7 cellular contexts compared by ENCODE assay signal in genomic region chr17:48945261-48945651, GRCh38. TPM values are rescaled to one million over a fixed set of nuclear protein-coding genes. Genes with fewer than 3 reads are reported as not detected.
A peak's percentile ranks its signal among the peaks of the same experiment; 100 is the strongest.
DNase-seq lines count a peak whose midpoint lies in the region; ATAC-seq, FAIRE-seq and TF ChIP-seq lines count a peak whose summit lies in the region.
"Not testable (repeated sequence)": the region's sequence is repeated elsewhere in the genome, so short reads cannot be mapped to it uniquely, and the experiment has no call there.
"Had no signal": no experiment of that assay in that cellular context is flagged by ENCODE, and none has a peak within 500 bp of the region (broad histone marks: within the 10 kb centered on the region; RNA-seq: fewer than 3 reads in every experiment).

No MANE protein-coding gene starts in this region.

- not testable (repeated sequence) for TF ChIP-seq CTCF in GM12878 (IDR thresholded peaks at IDR 0.05 in 2 of 3, conservative IDR thresholded peaks at IDR 0.05 in 1 of 3; ENCODE audit: control insufficient read depth in 2 of 3, extremely low read depth in 1 of 3, insufficient read depth in 1 of 3, low read depth in 3 of 3, low read length in 3 of 3); gastroesophageal sphincter (IDR thresholded peaks at IDR 0.05); natural killer cell (IDR thresholded peaks at IDR 0.05); testis (IDR thresholded peaks at IDR 0.05)

- WGBS in GM12878 (ENCODE audit: insufficient coverage, insufficient replicate concordance, low lambda C conversion rate, missing lambda C conversion rate): 99% methylated on average over 16 of the region's 16 CpGs
- 94 to 100% methylated on average over 2 to 13 of the region's 16 CpGs for WGBS in gastroesophageal sphincter (ENCODE audit: low coverage in 1 of 2), 2 donors
- 55 to 65% methylated on average over 16 of the region's 16 CpGs for WGBS in testis, 2 donors

- H3K27me3 ChIP-seq in GM12878 (replicated peaks in 1 of 2; ENCODE audit: control insufficient read depth in 2 of 2, insufficient read depth in 2 of 2, low read length in 1 of 2); testis: not testable (repeated sequence)
- H3K27me3 ChIP-seq in gastroesophageal sphincter: peaks cover 16% of the 10 kb centered on the region

- FAIRE-seq in GM12878 (lab: Jason Lieb, UNC): peak; percentile 74

- intact Hi-C loops in GM12878 (cut with micrococcal nuclease; ENCODE audit: unreplicated experiment): loop anchor here (2.0 kb wide), 1 partner anchor 30 kb away; no protein-coding TSS in a partner anchor
- intact Hi-C loops in natural killer cell (cut with micrococcal nuclease); testis (cut with DNase I; ENCODE audit: low total_unique reads): not testable (repeated sequence)

- H2AFZ ChIP-seq in GM12878 (ENCODE audit: control insufficient read depth, low read depth, low read length): peak overlapping the region; percentile 97

- not testable (repeated sequence) for H3K9me3 Mint-ChIP-seq in natural killer cell

- not testable (repeated sequence) for H3K9me3 ChIP-seq in SK-N-MC (ENCODE audit: low read depth, low read length); GM12878 (replicated peaks; ENCODE audit: control insufficient read depth, insufficient read depth, low read length); gastroesophageal sphincter; testis

- peak overlapping the region; percentile 88 for H3K27ac ChIP-seq in SK-N-MC
- peak overlapping the region; percentile 96 for H3K27ac ChIP-seq in GM12878 (ENCODE audit: control insufficient read depth, insufficient read depth)
- H3K27ac ChIP-seq in gastroesophageal sphincter: peak overlapping the region in 3 of 4 donors; percentile 83 to 93 (median 84)
- peak overlapping the region; percentile 73 to 93 for H3K27ac ChIP-seq in testis

- not testable (repeated sequence) for H3K4me1 ChIP-seq in GM12878 (ENCODE audit: control insufficient read depth, insufficient read depth, low read length)
- H3K4me1 ChIP-seq in gastroesophageal sphincter: peaks cover 0 to 33% (median 15%) of the 10 kb centered on the region in 3 donors
- H3K4me1 ChIP-seq in testis: peaks cover 10% of the 10 kb centered on the region

- TF ChIP-seq EP300 in GM12878 (IDR thresholded peaks at IDR 0.05; ENCODE audit: borderline replicate concordance in 1 of 2, control insufficient read depth in 1 of 2, low read depth in 2 of 2, low read length in 2 of 2); gastroesophageal sphincter (IDR thresholded peaks at IDR 0.05): not testable (repeated sequence)

- not testable (repeated sequence) for DNase-seq in SK-N-MC (ENCODE audit: low read depth, low spot score); GM12878 (ENCODE audit: low read depth, low spot score); natural killer cell
- DNase-seq in testis: peak; percentile 22

- H3K36me3 Mint-ChIP-seq in natural killer cell: not testable (repeated sequence)

- H3K27ac Mint-ChIP-seq in natural killer cell: peak overlapping the region; percentile 89 to 98

- peak overlapping the region; percentile 98 for H3K4me2 ChIP-seq in GM12878 (ENCODE audit: control insufficient read depth, insufficient read depth)

- peaks cover 17% of the 10 kb centered on the region in 2 donors for H3K4me1 Mint-ChIP-seq in natural killer cell

- in situ Hi-C loops in GM12878 (cut with MboI): not testable (repeated sequence)

- TF ChIP-seq POLR2A in GM12878 (IDR thresholded peaks at IDR 0.05; ENCODE audit: low read depth, low read length); gastroesophageal sphincter (IDR thresholded peaks at IDR 0.05); testis (IDR thresholded peaks at IDR 0.05): not testable (repeated sequence)

- POLR2A ChIA-PET in GM12878 (lab: Charles Lee): interaction anchor here (0.8 to 2.1 kb wide), 7 partner anchors 8 to 54 kb away, joined by 3 to 11 read pairs (median 3); partner anchors contain the start of genes ATP5MC1 and UBE2Z

- peak overlapping the region; percentile 96 for H3K9ac ChIP-seq in SK-N-MC (ENCODE audit: insufficient read length)
- H3K9ac ChIP-seq in GM12878 (ENCODE audit: control insufficient read depth, insufficient read depth, low read length): peak overlapping the region; percentile 98

- RAD21 ChIA-PET in GM12878 (lab: Charles Lee; ENCODE audit: unreplicated experiment): interaction anchor here (1.1 to 1.4 kb wide), 3 partner anchors 36 to 110 kb away, joined by 3 to 6 read pairs (median 5); no protein-coding TSS in a partner anchor

- H4K20me1 ChIP-seq in GM12878 (ENCODE audit: control insufficient read depth, insufficient read depth): not testable (repeated sequence)

- peak overlapping the region; percentile 98 for H3K4me3 Mint-ChIP-seq in natural killer cell

- TF ChIP-seq RAD21 in GM12878 (IDR thresholded peaks at IDR 0.05; ENCODE audit: insufficient read depth, low read depth, low read length): not testable (repeated sequence)

- not testable (repeated sequence) for H3K36me3 ChIP-seq in SK-N-MC (ENCODE audit: insufficient read depth, low read length); GM12878 (ENCODE audit: control insufficient read depth in 2 of 2, insufficient read depth in 2 of 2, low read length in 1 of 2); testis (ENCODE audit: low read depth, missing control alignments)
- H3K36me3 ChIP-seq in gastroesophageal sphincter: peaks cover 0 to 22% of the 10 kb centered on the region in 2 donors

- H3K4me3 ChIP-seq in GM08714 (ENCODE audit: low read length) (peak overlapping the region; percentile 97), SK-N-MC (peak overlapping the region; percentile 99), GM12878 (peak overlapping the region; percentile 99), gastroesophageal sphincter (peak overlapping the region; percentile 71 to 76), testis (peak overlapping the region; percentile 66 to 71)

- CTCF ChIA-PET in GM12878 (lab: Yijun Ruan, JAX): interaction anchor here (0.9 to 1.4 kb wide), 2 partner anchors 9 to 88 kb away, joined by 4 to 7 read pairs; no protein-coding TSS in a partner anchor

- H3K79me2 ChIP-seq in GM12878 (ENCODE audit: control insufficient read depth, insufficient read depth, low read length): peaks cover 19% of the 10 kb centered on the region

- SMC1A ChIA-PET in GM12878 (lab: Charles Lee; ENCODE audit: uncharacterized antibody, unreplicated experiment): interaction anchor here (0.6 to 1.8 kb wide), 5 partner anchors 15 to 30 kb away, joined by 3 to 8 read pairs (median 3); no protein-coding TSS in a partner anchor

- not testable (repeated sequence) for ATAC-seq in GM12878, gastroesophageal sphincter, natural killer cell

- not testable (repeated sequence) for H3K27me3 Mint-ChIP-seq in natural killer cell (ENCODE audit: low read depth in 2 of 2)

- BruUV-seq in GM12878 (replicated peaks; lab: Mats Ljungman, UMichigan): not testable (repeated sequence)

RNA-seq across cellular contexts. Expression of gene SNF8, which starts 0.6 kb away (rescaled TPM):
- total RNA-seq in GM12878 (2013; cell fraction: nucleolus; rRNA removed): 35.7 and 49.5 TPM in 2 replicates
- 83.7 and 86.1 TPM in 2 replicates for total RNA-seq in GM12878 (2014; rRNA removed)
- total RNA-seq in GM12878 (2014; rRNA removed; fragmentation: Illumina TruSeq; extraction: Trizol): 80.2 and 80.8 TPM in 2 replicates
- total RNA-seq in GM12878 (2021): 108 and 112 TPM in 2 replicates
- polyA plus RNA-seq in GM12878 (2011; ENCODE audit: low read depth): 41.0 TPM
- polyA plus RNA-seq in GM12878 (2011; rRNA removed): 71.8 and 86.1 TPM in 2 replicates
- 101 and 108 TPM in 2 replicates for polyA plus RNA-seq in GM12878 (2011; cell fraction: cytosol; rRNA removed)
- polyA plus RNA-seq in GM12878 (2011; cell fraction: nucleus; rRNA removed): 37.4 and 43.9 TPM in 2 replicates
- polyA plus RNA-seq in GM12878 (2012): 65.3 and 77.0 TPM in 2 replicates
- polyA plus RNA-seq in GM12878 (2014; fragmentation: Illumina TruSeq; extraction: Trizol): 96.9 and 105 TPM in 2 replicates
- polyA plus RNA-seq in GM12878 (2014; fragmentation: Nextera tagmentation; extraction: Ambion mirVana): 10 to 100 TPM in 1 of 2 experiments, 1 to 10 TPM in 1; 6.1 to 18.1 TPM
- 116 and 123 TPM in 2 replicates for polyA plus RNA-seq in GM12878 (2014; rRNA removed)
- polyA plus RNA-seq in GM12878 (2016; fragmentation: Nextera tagmentation; extraction: Ambion mirVana): 100 to 1,000 TPM; 188 to 228 TPM
- polyA minus RNA-seq in GM12878 (2011; rRNA and poly(A)+ RNA removed): 75.5 and 76.3 TPM in 2 replicates
- 19.9 and 26.8 TPM in 2 replicates for polyA minus RNA-seq in GM12878 (2011; cell fraction: cytosol; rRNA and poly(A)+ RNA removed)
- polyA minus RNA-seq in GM12878 (2011; cell fraction: nucleus; rRNA and poly(A)+ RNA removed): 8.1 and 17.5 TPM in 2 replicates
- total RNA-seq in gastroesophageal sphincter: 100 to 1,000 TPM in 1 of 4 donors, 10 to 100 TPM in 3; 74.3 to 127 (median 97.0) TPM
- 10 to 100 TPM; 76.9 to 86.0 (median 78.3) TPM for total RNA-seq in natural killer cell
- 100 to 1,000 TPM in 1 of 2 donors, 10 to 100 TPM in 1; 71.9 to 100 TPM for total RNA-seq in testis
- 123 TPM for polyA plus RNA-seq in testis (ENCODE audit: insufficient read depth, low read depth, low replicate concordance)

RNA-seq across cellular contexts. Expression of gene GIP, which starts 23.1 kb away (rescaled TPM):
- not detected in 2 replicates for total RNA-seq in GM12878 (2013; cell fraction: nucleolus; rRNA removed)
- total RNA-seq in GM12878 (2014; rRNA removed) (not detected in 2 replicates), GM12878 (2014; rRNA removed; fragmentation: Illumina TruSeq; extraction: Trizol) (not detected in 2 replicates), GM12878 (2021) (not detected in 2 replicates), gastroesophageal sphincter (not detected), natural killer cell (not detected), testis (1 to 10 TPM in 1 of 2 donors, not detected in 1; 1.3 TPM)
- not detected for polyA plus RNA-seq in GM12878 (2011; ENCODE audit: low read depth)
- polyA plus RNA-seq in GM12878 (2011; rRNA removed) (not detected in 2 replicates), GM12878 (2014; fragmentation: Illumina TruSeq; extraction: Trizol) (not detected in 2 replicates), GM12878 (2014; fragmentation: Nextera tagmentation; extraction: Ambion mirVana) (not detected), GM12878 (2014; rRNA removed) (not detected in 2 replicates), GM12878 (2016; fragmentation: Nextera tagmentation; extraction: Ambion mirVana) (not detected), testis (ENCODE audit: insufficient read depth, low read depth, low replicate concordance) (not detected)
- polyA plus RNA-seq in GM12878 (2011; cell fraction: cytosol; rRNA removed): not detected in 2 replicates
- not detected in 2 replicates for polyA plus RNA-seq in GM12878 (2011; cell fraction: nucleus; rRNA removed)
- polyA plus RNA-seq in GM12878 (2012): not detected in 2 replicates
- polyA minus RNA-seq in GM12878 (2011; rRNA and poly(A)+ RNA removed): not detected in 2 replicates
- not detected in 2 replicates for polyA minus RNA-seq in GM12878 (2011; cell fraction: cytosol; rRNA and poly(A)+ RNA removed)
- polyA minus RNA-seq in GM12878 (2011; cell fraction: nucleus; rRNA and poly(A)+ RNA removed): not detected in 2 replicates
- total RNA-seq: mesenteric fat pad had no signal

RNA-seq across cellular contexts. Expression of gene UBE2Z, which starts 37.0 kb away (rescaled TPM):
- 112 and 123 TPM in 2 replicates for total RNA-seq in GM12878 (2013; cell fraction: nucleolus; rRNA removed)
- 61.7 and 63.8 TPM in 2 replicates for total RNA-seq in GM12878 (2014; rRNA removed)
- total RNA-seq in GM12878 (2014; rRNA removed; fragmentation: Illumina TruSeq; extraction: Trizol): 53.1 and 53.2 TPM in 2 replicates
- 74.1 and 79.5 TPM in 2 replicates for total RNA-seq in GM12878 (2021)
- 51.5 TPM for polyA plus RNA-seq in GM12878 (2011; ENCODE audit: low read depth)
- polyA plus RNA-seq in GM12878 (2011; rRNA removed): 158 and 191 TPM in 2 replicates
- 167 and 187 TPM in 2 replicates for polyA plus RNA-seq in GM12878 (2011; cell fraction: cytosol; rRNA removed)
- 136 and 150 TPM in 2 replicates for polyA plus RNA-seq in GM12878 (2011; cell fraction: nucleus; rRNA removed)
- 62.0 and 71.8 TPM in 2 replicates for polyA plus RNA-seq in GM12878 (2012)
- 94.6 and 108 TPM in 2 replicates for polyA plus RNA-seq in GM12878 (2014; fragmentation: Illumina TruSeq; extraction: Trizol)
- polyA plus RNA-seq in GM12878 (2014; fragmentation: Nextera tagmentation; extraction: Ambion mirVana): 10 to 100 TPM; 23.1 to 34.9 TPM
- 84.2 and 84.6 TPM in 2 replicates for polyA plus RNA-seq in GM12878 (2014; rRNA removed)
- polyA plus RNA-seq in GM12878 (2016; fragmentation: Nextera tagmentation; extraction: Ambion mirVana): 10 to 100 TPM; 25.8 to 51.2 TPM
- 160 and 186 TPM in 2 replicates for polyA minus RNA-seq in GM12878 (2011; rRNA and poly(A)+ RNA removed)
- polyA minus RNA-seq in GM12878 (2011; cell fraction: cytosol; rRNA and poly(A)+ RNA removed): 59.1 and 63.9 TPM in 2 replicates
- 49.7 and 73.9 TPM in 2 replicates for polyA minus RNA-seq in GM12878 (2011; cell fraction: nucleus; rRNA and poly(A)+ RNA removed)
- total RNA-seq in gastroesophageal sphincter: 10 to 100 TPM; 52.1 to 73.7 (median 60.4) TPM
- total RNA-seq in natural killer cell: 10 to 100 TPM; 89.0 to 94.0 (median 89.6) TPM
- total RNA-seq in testis: 100 to 1,000 TPM in 1 of 2 donors, 10 to 100 TPM in 1; 82.3 to 107 TPM
- 74.6 TPM for polyA plus RNA-seq in testis (ENCODE audit: insufficient read depth, low read depth, low replicate concordance)

RNA-seq across cellular contexts. Expression of gene IGF2BP1, which starts 51.9 kb away (rescaled TPM):
- 39.8 and 44.7 TPM in 2 replicates for total RNA-seq in GM12878 (2013; cell fraction: nucleolus; rRNA removed)
- 0.05 and 0.11 TPM in 2 replicates for total RNA-seq in GM12878 (2014; rRNA removed)
- 0.09 and 0.13 TPM in 2 replicates for total RNA-seq in GM12878 (2014; rRNA removed; fragmentation: Illumina TruSeq; extraction: Trizol)
- total RNA-seq in GM12878 (2021): 1.2 and 2.4 TPM in 2 replicates
- 0.13 TPM for polyA plus RNA-seq in GM12878 (2011; ENCODE audit: low read depth)
- 0.07 and 0.08 TPM in 2 replicates for polyA plus RNA-seq in GM12878 (2011; rRNA removed)
- polyA plus RNA-seq in GM12878 (2011; cell fraction: cytosol; rRNA removed): 0.07 and 0.16 TPM in 2 replicates
- 0.20 and 0.61 TPM in 2 replicates for polyA plus RNA-seq in GM12878 (2011; cell fraction: nucleus; rRNA removed)
- polyA plus RNA-seq in GM12878 (2012): 0.31 and 0.41 TPM in 2 replicates
- polyA plus RNA-seq in GM12878 (2014; fragmentation: Illumina TruSeq; extraction: Trizol): 0.15 and 0.17 TPM in 2 replicates
- polyA plus RNA-seq in GM12878 (2014; fragmentation: Nextera tagmentation; extraction: Ambion mirVana): under 1 TPM in 1 of 2 experiments, not detected in 1; 0.04 TPM
- polyA plus RNA-seq in GM12878 (2014; rRNA removed): 0.09 and 0.28 TPM in 2 replicates
- polyA plus RNA-seq in GM12878 (2016; fragmentation: Nextera tagmentation; extraction: Ambion mirVana): under 1 TPM; 0.08 to 0.35 TPM
- polyA minus RNA-seq in GM12878 (2011; rRNA and poly(A)+ RNA removed): 0.15 TPM in 2 replicates
- polyA minus RNA-seq in GM12878 (2011; cell fraction: cytosol; rRNA and poly(A)+ RNA removed): 0.10 TPM in 1 of 2 replicates, not detected in the other
- polyA minus RNA-seq in GM12878 (2011; cell fraction: nucleus; rRNA and poly(A)+ RNA removed): under 0.01 and 0.10 TPM in 2 replicates
- under 1 TPM in 1 of 4 donors, not detected in 3; 0.04 TPM for total RNA-seq in gastroesophageal sphincter
- total RNA-seq in natural killer cell: not detected
- 10 to 100 TPM; 19.3 to 19.9 TPM for total RNA-seq in testis
- 10.4 TPM for polyA plus RNA-seq in testis (ENCODE audit: insufficient read depth, low read depth, low replicate concordance)
- total RNA-seq: mesenteric fat pad had no signal

RNA-seq across cellular contexts. Expression of gene ATP5MC1, which starts 52.7 kb away (rescaled TPM):
- total RNA-seq in GM12878 (2013; cell fraction: nucleolus; rRNA removed): 17.6 and 27.1 TPM in 2 replicates
- total RNA-seq in GM12878 (2014; rRNA removed): 226 and 259 TPM in 2 replicates
- total RNA-seq in GM12878 (2014; rRNA removed; fragmentation: Illumina TruSeq; extraction: Trizol): 473 and 474 TPM in 2 replicates
- 175 and 178 TPM in 2 replicates for total RNA-seq in GM12878 (2021)
- 402 TPM for polyA plus RNA-seq in GM12878 (2011; ENCODE audit: low read depth)
- 385 and 425 TPM in 2 replicates for polyA plus RNA-seq in GM12878 (2011; rRNA removed)
- polyA plus RNA-seq in GM12878 (2011; cell fraction: cytosol; rRNA removed): 832 and 860 TPM in 2 replicates
- polyA plus RNA-seq in GM12878 (2011; cell fraction: nucleus; rRNA removed): 194 and 297 TPM in 2 replicates
- polyA plus RNA-seq in GM12878 (2012): 160 and 229 TPM in 2 replicates
- 505 and 513 TPM in 2 replicates for polyA plus RNA-seq in GM12878 (2014; fragmentation: Illumina TruSeq; extraction: Trizol)
- polyA plus RNA-seq in GM12878 (2014; fragmentation: Nextera tagmentation; extraction: Ambion mirVana): 1,000 to 10,000 TPM; 1,262 to 1,605 TPM
- polyA plus RNA-seq in GM12878 (2014; rRNA removed): 378 and 399 TPM in 2 replicates
- polyA plus RNA-seq in GM12878 (2016; fragmentation: Nextera tagmentation; extraction: Ambion mirVana): 100 to 1,000 TPM; 916 to 958 TPM
- polyA minus RNA-seq in GM12878 (2011; rRNA and poly(A)+ RNA removed): 101 and 154 TPM in 2 replicates
- polyA minus RNA-seq in GM12878 (2011; cell fraction: cytosol; rRNA and poly(A)+ RNA removed): 44.4 and 46.8 TPM in 2 replicates
- 42.1 and 60.7 TPM in 2 replicates for polyA minus RNA-seq in GM12878 (2011; cell fraction: nucleus; rRNA and poly(A)+ RNA removed)
- total RNA-seq in gastroesophageal sphincter: 100 to 1,000 TPM in 1 of 4 donors, 10 to 100 TPM in 3; 65.0 to 112 (median 82.7) TPM
- 10 to 100 TPM; 28.2 to 34.9 (median 34.5) TPM for total RNA-seq in natural killer cell
- 10 to 100 TPM; 59.9 to 62.6 TPM for total RNA-seq in testis
- 124 TPM for polyA plus RNA-seq in testis (ENCODE audit: insufficient read depth, low read depth, low replicate concordance)
